In the genomic region with DNA sequence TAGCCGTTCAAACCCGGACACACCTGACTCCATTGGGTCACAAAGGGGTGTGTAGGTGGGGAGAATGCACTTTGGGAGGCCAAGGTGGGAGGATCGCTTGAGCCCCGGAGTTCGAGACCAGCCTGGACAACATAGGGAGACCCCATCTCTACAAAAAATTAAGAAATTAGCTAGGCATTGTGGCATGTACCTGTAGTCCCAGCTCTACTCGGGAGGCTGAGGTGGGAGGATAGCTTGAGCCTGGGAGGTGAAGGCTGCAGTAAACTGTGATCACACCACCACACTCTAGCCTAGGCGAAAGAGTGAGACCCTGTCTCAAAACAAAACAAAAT, we compare ENCODE assay signal across 13 cellular contexts. TPM values are rescaled to one million over a fixed set of nuclear protein-coding genes. Genes with fewer than 3 reads are reported as not detected.
DNase-seq lines count a peak whose midpoint lies in the region; ATAC-seq, FAIRE-seq and TF ChIP-seq lines count a peak whose summit lies in the region.
"Had no signal": no experiment of that assay in that cellular context is flagged by ENCODE, and none has a peak within 500 bp of the region (broad histone marks: within the 10 kb centered on the region; RNA-seq: fewer than 3 reads in every experiment).

No MANE protein-coding gene starts in this region.

- H3K79me2 ChIP-seq in DND-41 (ENCODE audit: insufficient read depth, low read length) (no peaks in the 10 kb centered on the region), K562 (ENCODE audit: control insufficient read depth, insufficient read depth, low read length) (no peaks in the 10 kb centered on the region)

- POLR2A ChIA-PET in K562 (lab: Yijun Ruan, JAX) = interaction anchor here (0.6 to 0.9 kb wide), 3 partner anchors 13 to 494 kb away, joined by 3 to 4 read pairs (median 3); no protein-coding TSS in a partner anchor

- TF ChIP-seq CTCF in DND-41 (IDR thresholded peaks at IDR 0.05; ENCODE audit: borderline replicate concordance, extremely low read depth, low read length, poor library complexity, severe bottlenecking) (no peak), K562 (IDR thresholded peaks at IDR 0.05 in 2 of 3, conservative IDR thresholded peaks at IDR 0.05 in 1 of 3; ENCODE audit: insufficient read depth in 2 of 3, low read depth in 1 of 3, low read length in 3 of 3) (no peak), nephron (IDR thresholded peaks at IDR 0.05; ENCODE audit: unreplicated experiment in 3 of 3) (no peak), upper lobe of left lung (IDR thresholded peaks at IDR 0.05) (no peak)

- TF ChIP-seq EP300 in K562 (IDR thresholded peaks at IDR 0.05; ENCODE audit: low read length) (no peak), upper lobe of left lung (IDR thresholded peaks at IDR 0.05) (no peak)

- H3K36me3 ChIP-seq in DND-41 (ENCODE audit: insufficient read depth, low read length) = no peaks in the 10 kb centered on the region
- no peaks in the 10 kb centered on the region for H3K36me3 ChIP-seq in HUES64 (ENCODE audit: insufficient read depth, low read length)
- H3K36me3 ChIP-seq in K562 (ENCODE audit: control insufficient read depth, insufficient read depth, low read length) = no peaks in the 10 kb centered on the region
- no peaks in the 10 kb centered on the region for H3K36me3 ChIP-seq in upper lobe of left lung
- H3K36me3 ChIP-seq: HAP-1, stomach had no signal

- no peaks in the 10 kb centered on the region for H3K36me3 Mint-ChIP-seq in nephron (ENCODE audit: low read depth)

- H3K4me3 Mint-ChIP-seq in nephron = peak overlapping the region; percentile 80 to 83 (median 81)

- peaks cover 5% of the 10 kb centered on the region for H3K4me1 Mint-ChIP-seq in nephron

- CTCF ChIA-PET in K562 (lab: Yijun Ruan, JAX; ENCODE audit: low intra/inter-chr PET ratio) = no interaction called here

- peaks cover 14% of the 10 kb centered on the region for H3K4me1 ChIP-seq in DND-41 (ENCODE audit: insufficient read depth, low read length)
- no peaks in the 10 kb centered on the region for H3K4me1 ChIP-seq in HUES64 (ENCODE audit: insufficient read depth, low read length)
- peaks cover 5 to 17% of the 10 kb centered on the region in 2 experiments; a peak in 4 of 5 replicates for H3K4me1 ChIP-seq in K562 (replicated peaks in 1 of 2; ENCODE audit: control insufficient read depth in 2 of 2, insufficient read depth in 2 of 2, low read length in 2 of 2)
- H3K4me1 ChIP-seq in upper lobe of left lung = peaks cover 14 to 29% (median 18%) of the 10 kb centered on the region in 4 donors
- H3K4me1 ChIP-seq: HAP-1 had no signal

- 65% methylated on average over 6 of the region's 7 CpGs for WGBS in HUES64
- WGBS in K562 (ENCODE audit: insufficient coverage, low coverage, missing lambda C conversion rate) = 31% methylated on average over 7 of the region's 7 CpGs
- 65 to 74% methylated on average over 7 of the region's 7 CpGs for WGBS in upper lobe of left lung, 2 donors

- H3K27me3 ChIP-seq in DND-41 (ENCODE audit: insufficient read depth, low read length, poor library complexity) = peaks cover 18% of the 10 kb centered on the region
- H3K27me3 ChIP-seq in HUES64 (ENCODE audit: insufficient read depth, low read length) = peaks cover 48% of the 10 kb centered on the region
- peaks cover 0 to 21% of the 10 kb centered on the region in 2 experiments; a peak in 2 of 5 replicates for H3K27me3 ChIP-seq in K562 (ENCODE audit: control insufficient read depth in 2 of 2, insufficient read depth in 2 of 2, low read length in 2 of 2)
- H3K27me3 ChIP-seq in upper lobe of left lung = peaks cover 0 to 6% (median 0%) of the 10 kb centered on the region in 4 donors

- BruUV-seq in K562 (replicated peaks; lab: Mats Ljungman, UMichigan) = no TSS peak

- H2AFZ ChIP-seq in DND-41 (ENCODE audit: low read depth, low read length) (no peak overlapping the region), K562 (ENCODE audit: low read depth, low read length) (peak overlapping the region; percentile 95)

- no peak overlapping the region for H3K4me3 ChIP-seq in DND-41 (ENCODE audit: low read depth in 1 of 2, low read length in 2 of 2)
- H3K4me3 ChIP-seq in HUES64 (ENCODE audit: low read length) = peak overlapping the region; percentile 97; the same call in 1 of the 2 replicates
- peak overlapping the region; percentile 65; the same call in 1 of the 2 replicates for H3K4me3 ChIP-seq in K562
- H3K4me3 ChIP-seq in upper lobe of left lung = peak overlapping the region in 1 of 4 donors; percentile 62
- H3K4me3 ChIP-seq: mucosa of descending colon had no signal

- H3K27ac Mint-ChIP-seq in nephron = no peak overlapping the region

- H4K20me1 ChIP-seq in DND-41 (ENCODE audit: insufficient read depth, low read length) (peaks cover 4% of the 10 kb centered on the region; the same call in 1 of the 2 replicates), K562 (replicated peaks; ENCODE audit: control insufficient read depth, insufficient read depth, low read length) (no peaks in the 10 kb centered on the region)

- H3K9me3 ChIP-seq in DND-41 (ENCODE audit: insufficient read depth, low read length, severe bottlenecking) (no peaks in the 10 kb centered on the region), HUES64 (ENCODE audit: insufficient read depth, low read depth, low read length) (no peaks in the 10 kb centered on the region), K562 (replicated peaks; ENCODE audit: control insufficient read depth, insufficient read depth, low read depth, low read length) (no peaks in the 10 kb centered on the region; the same call in 1 of the 2 replicates), upper lobe of left lung (no peaks in the 10 kb centered on the region)
- H3K9me3 ChIP-seq: HAP-1, mucosa of descending colon, stomach had no signal

- no peak for TF ChIP-seq POLR2A in K562 (conservative IDR thresholded peaks at IDR 0.05)
- TF ChIP-seq POLR2A in upper lobe of left lung (IDR thresholded peaks at IDR 0.05) = no peak

- no peak for TF ChIP-seq RAD21 in K562 (CRISPR knock-in tag; conservative IDR thresholded peaks at IDR 0.05 in 1 of 2, IDR thresholded peaks at IDR 0.05 in 1 of 2)

- H3K9me3 Mint-ChIP-seq in nephron = no peaks in the 10 kb centered on the region
- H3K9me3 Mint-ChIP-seq: dendritic cell treated with granulocyte-macrophage colony-stimulating factor and Interleukin-4, amounts not matched to agents 40 ng/mL and 50 ng/mL, for 4 days had no signal

- FAIRE-seq in K562 (lab: Jason Lieb, UNC) = no peak

- intact Hi-C loops in K562 (cut with micrococcal nuclease) = no loop called here

- in situ Hi-C loops in K562 (cut with MboI) = no loop called here

- H3K9ac ChIP-seq in DND-41 (ENCODE audit: low read depth, low read length) (no peak overlapping the region), HUES64 (ENCODE audit: low read depth, low read length) (no peak overlapping the region), K562 (ENCODE audit: insufficient read depth in 1 of 2, low read depth in 2 of 2, low read length in 2 of 2) (0 out of 4 replicates have a peak overlapping the region, but pooled peaks of 1 of the 2 experiments have one; percentile 37)

- DNase-seq in DND-41 (no peak), K562 (ENCODE audit: extremely low read depth in 1 of 4, low spot score in 3 of 4) (no peak), upper lobe of left lung (no peak), dermis blood vessel endothelial cell (no peak)
- DNase-seq: mucosa of descending colon, NCI-H774, stomach, T-helper 9 cell had no signal

- H3K27ac ChIP-seq in DND-41 (ENCODE audit: low read length) = no peak overlapping the region
- no peak overlapping the region for H3K27ac ChIP-seq in HUES64 (ENCODE audit: low read depth, low read length)
- H3K27ac ChIP-seq in K562 (ENCODE audit: extremely low read depth, low read depth, low read length) = no peak overlapping the region
- H3K27ac ChIP-seq in upper lobe of left lung = peak overlapping the region in 1 of 4 donors; percentile 83

- H3K27me3 Mint-ChIP-seq in nephron (ENCODE audit: low read depth) = peaks cover 69% of the 10 kb centered on the region

- ATAC-seq in DND-41 (ENCODE audit: insufficient read depth, low read depth) (no peak), K562 (no peak), upper lobe of left lung (ENCODE audit: low FRiP score in 2 of 2) (no peak), GM18909 (IDR thresholded peaks at IDR 0.05; ENCODE audit: poor library complexity, unreplicated experiment) (no peak)

- 0 out of 2 replicates have a peak overlapping the region, but pooled peaks have one; percentile 73 for H3K4me2 ChIP-seq in DND-41 (ENCODE audit: insufficient read depth, low read length)
- peak overlapping the region; percentile 95 for H3K4me2 ChIP-seq in K562 (ENCODE audit: insufficient read depth, low read length)

- no peaks in the 10 kb centered on the region for H3K9me1 ChIP-seq in K562 (ENCODE audit: control insufficient read depth, insufficient read depth, low read length)

RNA-seq across cellular contexts. Expression of gene PHOSPHO1, which starts 0.9 kb away (rescaled TPM):
- 0.40 TPM for polyA plus RNA-seq in HUES64 (2013, experiment 1 of 2)
- 0.19 TPM for polyA plus RNA-seq in HUES64 (2013, experiment 2 of 2)
- not detected in 2 replicates for total RNA-seq in K562 (2011; cell fraction: chromatin; rRNA removed; ENCODE audit: low replicate concordance)
- 0.17 TPM in 1 of 2 replicates, not detected in the other for total RNA-seq in K562 (2011; cell fraction: nucleolus; rRNA removed)
- not detected in 2 replicates for total RNA-seq in K562 (2011; cell fraction: nucleoplasm; rRNA removed)
- total RNA-seq in K562 (2014; rRNA removed) = 0.16 TPM in 1 of 2 replicates, not detected in the other
- not detected in 2 replicates for total RNA-seq in K562 (2014; rRNA removed; fragmentation: Illumina TruSeq; extraction: Trizol)
- total RNA-seq in K562 (2015; rRNA removed; fragmentation: Illumina TruSeq; extraction: Trizol) = 0.07 TPM in 1 of 2 replicates, not detected in the other
- 0.13 TPM in 1 of 2 replicates, not detected in the other for total RNA-seq in K562 (2021)
- polyA plus RNA-seq in K562 (2011; rRNA removed) = 0.06 TPM in 1 of 2 replicates, not detected in the other
- 0.21 TPM in 1 of 2 replicates, not detected in the other for polyA plus RNA-seq in K562 (2011; cell fraction: cytosol; rRNA removed)
- 0.09 TPM in 1 of 2 replicates, not detected in the other for polyA plus RNA-seq in K562 (2011; cell fraction: nucleus; rRNA removed)
- 0.09 and 0.54 TPM in 2 replicates for polyA plus RNA-seq in K562 (2012)
- not detected in 2 replicates for polyA plus RNA-seq in K562 (2014; fragmentation: Illumina TruSeq; extraction: Trizol)
- polyA plus RNA-seq in K562 (2014; fragmentation: Nextera tagmentation; extraction: Ambion mirVana) = not detected
- not detected in 2 replicates for polyA plus RNA-seq in K562 (2014; rRNA removed)
- polyA minus RNA-seq in K562 (2011; rRNA and poly(A)+ RNA removed) = not detected in 2 replicates
- not detected in 2 replicates for polyA minus RNA-seq in K562 (2011; cell fraction: cytosol; rRNA and poly(A)+ RNA removed)
- not detected in 2 replicates for polyA minus RNA-seq in K562 (2011; cell fraction: nucleus; rRNA and poly(A)+ RNA removed)
- 1 to 10 TPM in 4 of 6 donors, under 1 TPM in 1, not detected in 1; 0.30 to 4.7 (median 3.1) TPM for total RNA-seq in upper lobe of left lung
- 0.14 TPM in 1 of 2 replicates, not detected in the other for total RNA-seq in dermis blood vessel endothelial cell

RNA-seq across cellular contexts. Expression of gene ABI3, which starts 21.0 kb away (rescaled TPM):
- polyA plus RNA-seq in HUES64 (2013, experiment 1 of 2) = 1.9 TPM
- 2.3 TPM for polyA plus RNA-seq in HUES64 (2013, experiment 2 of 2)
- total RNA-seq in K562 (2011; cell fraction: chromatin; rRNA removed; ENCODE audit: low replicate concordance) = not detected in 2 replicates
- total RNA-seq in K562 (2011; cell fraction: nucleolus; rRNA removed) = not detected in 2 replicates
- total RNA-seq in K562 (2011; cell fraction: nucleoplasm; rRNA removed) = not detected in 2 replicates
- not detected in 2 replicates for total RNA-seq in K562 (2014; rRNA removed)
- not detected in 2 replicates for total RNA-seq in K562 (2014; rRNA removed; fragmentation: Illumina TruSeq; extraction: Trizol)
- not detected in 2 replicates for total RNA-seq in K562 (2015; rRNA removed; fragmentation: Illumina TruSeq; extraction: Trizol)
- total RNA-seq in K562 (2021) = 0.09 TPM in 1 of 2 replicates, not detected in the other
- polyA plus RNA-seq in K562 (2011; rRNA removed) = not detected in 2 replicates
- not detected in 2 replicates for polyA plus RNA-seq in K562 (2011; cell fraction: cytosol; rRNA removed)
- polyA plus RNA-seq in K562 (2011; cell fraction: nucleus; rRNA removed) = not detected in 2 replicates
- polyA plus RNA-seq in K562 (2012) = not detected in 2 replicates
- polyA plus RNA-seq in K562 (2014; fragmentation: Illumina TruSeq; extraction: Trizol) = not detected in 2 replicates
- not detected for polyA plus RNA-seq in K562 (2014; fragmentation: Nextera tagmentation; extraction: Ambion mirVana)
- polyA plus RNA-seq in K562 (2014; rRNA removed) = not detected in 2 replicates
- polyA minus RNA-seq in K562 (2011; rRNA and poly(A)+ RNA removed) = not detected in 2 replicates
- not detected in 2 replicates for polyA minus RNA-seq in K562 (2011; cell fraction: cytosol; rRNA and poly(A)+ RNA removed)
- polyA minus RNA-seq in K562 (2011; cell fraction: nucleus; rRNA and poly(A)+ RNA removed) = not detected in 2 replicates
- 10 to 100 TPM in 4 of 6 donors, 1 to 10 TPM in 2; 8.5 to 38.4 (median 27.3) TPM for total RNA-seq in upper lobe of left lung
- total RNA-seq in dermis blood vessel endothelial cell = 12.9 and 21.7 TPM in 2 replicates

RNA-seq across cellular contexts. Expression of gene GNGT2, which starts 21.2 kb away (rescaled TPM):
- polyA plus RNA-seq in HUES64 (2013, experiment 1 of 2) = 0.75 TPM
- polyA plus RNA-seq in HUES64 (2013, experiment 2 of 2) = 0.89 TPM
- total RNA-seq in K562 (2011; cell fraction: chromatin; rRNA removed; ENCODE audit: low replicate concordance) = not detected in 2 replicates
- total RNA-seq in K562 (2011; cell fraction: nucleolus; rRNA removed) = not detected in 2 replicates
- not detected in 2 replicates for total RNA-seq in K562 (2011; cell fraction: nucleoplasm; rRNA removed)
- total RNA-seq in K562 (2014; rRNA removed) = not detected in 2 replicates
- total RNA-seq in K562 (2014; rRNA removed; fragmentation: Illumina TruSeq; extraction: Trizol) = not detected in 2 replicates
- not detected in 2 replicates for total RNA-seq in K562 (2015; rRNA removed; fragmentation: Illumina TruSeq; extraction: Trizol)
- not detected in 2 replicates for total RNA-seq in K562 (2021)
- not detected in 2 replicates for polyA plus RNA-seq in K562 (2011; rRNA removed)
- not detected in 2 replicates for polyA plus RNA-seq in K562 (2011; cell fraction: cytosol; rRNA removed)
- polyA plus RNA-seq in K562 (2011; cell fraction: nucleus; rRNA removed) = not detected in 2 replicates
- not detected in 2 replicates for polyA plus RNA-seq in K562 (2012)
- not detected in 2 replicates for polyA plus RNA-seq in K562 (2014; fragmentation: Illumina TruSeq; extraction: Trizol)
- not detected for polyA plus RNA-seq in K562 (2014; fragmentation: Nextera tagmentation; extraction: Ambion mirVana)
- not detected in 2 replicates for polyA plus RNA-seq in K562 (2014; rRNA removed)
- not detected in 2 replicates for polyA minus RNA-seq in K562 (2011; rRNA and poly(A)+ RNA removed)
- not detected in 2 replicates for polyA minus RNA-seq in K562 (2011; cell fraction: cytosol; rRNA and poly(A)+ RNA removed)
- not detected in 2 replicates for polyA minus RNA-seq in K562 (2011; cell fraction: nucleus; rRNA and poly(A)+ RNA removed)
- total RNA-seq in upper lobe of left lung = 10 to 100 TPM in 3 of 6 donors, 1 to 10 TPM in 3; 1.1 to 22.5 (median 9.9) TPM
- total RNA-seq in dermis blood vessel endothelial cell = 1.4 and 2.9 TPM in 2 replicates

Comparison
In these comparisons a context has a peak if more than half of its experiments do, and no peak if none do; other contexts are left out.
1. H3K4me3 ChIP-seq: peak in HUES64 (single experiment) and K562 (single experiment); none in DND-41 (0 of 2).
2. RNA of gene ABI3, which starts 21.0 kb away (total RNA-seq): 8.5 to 38.4 TPM in upper lobe of left lung and 12.9 to 21.7 TPM in dermis blood vessel endothelial cell; 0.09 TPM in K562; every median in the first group is over 4 times any median in the second.